In the genomic region with DNA sequence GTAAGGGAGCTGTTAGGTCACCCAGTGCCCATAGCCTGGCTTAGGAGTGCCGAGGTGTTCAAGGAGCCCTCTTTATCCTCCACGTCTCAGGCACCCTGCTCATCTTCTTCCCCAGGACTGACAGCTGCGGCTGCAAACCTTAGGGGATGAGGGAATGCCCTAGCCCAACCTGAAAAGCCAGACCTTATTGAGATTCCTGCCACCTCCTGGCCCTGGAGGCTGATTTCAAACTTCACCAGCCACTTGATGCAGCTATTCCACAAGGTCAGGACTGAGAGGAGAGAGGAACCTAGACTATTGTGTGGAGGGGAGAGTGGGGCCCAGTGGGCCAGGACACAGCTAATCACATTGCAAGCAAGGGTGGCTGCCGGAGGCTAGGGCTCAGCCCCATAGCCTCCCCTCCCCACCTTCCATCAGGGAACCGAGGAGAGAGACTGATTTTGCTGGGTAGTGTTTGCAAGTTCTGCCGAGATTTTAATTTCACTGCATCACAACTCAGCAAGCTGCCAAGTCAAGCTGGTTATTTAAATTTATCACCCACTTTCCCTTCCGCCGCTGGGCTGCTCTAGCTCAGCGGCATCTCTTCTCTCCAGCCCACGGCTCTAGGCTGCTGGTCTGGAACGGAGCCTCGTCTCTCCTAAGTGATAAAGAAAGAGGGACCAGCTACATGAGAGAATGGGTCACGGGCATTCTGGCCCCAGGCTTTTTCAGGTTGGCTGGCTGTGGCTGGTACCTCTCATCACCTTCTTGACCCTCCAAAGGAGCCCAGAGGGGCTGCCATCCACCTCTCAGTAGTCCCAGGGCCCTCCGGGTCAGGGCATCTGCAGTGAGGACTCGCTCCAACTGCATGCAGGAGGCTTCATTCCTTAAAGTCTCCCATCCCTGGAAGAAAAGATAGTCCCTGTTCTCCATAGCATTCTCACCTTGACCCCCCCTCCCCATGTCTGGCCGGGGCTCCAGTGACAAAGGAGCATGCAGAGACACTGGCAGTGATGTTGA, we compare ENCODE assay signal across 12 cellular contexts.
A peak's percentile ranks its signal among the peaks of the same experiment; 100 is the strongest.
DNase-seq lines count a peak whose midpoint lies in the region; ATAC-seq, FAIRE-seq and TF ChIP-seq lines count a peak whose summit lies in the region.
"Had no signal": no experiment of that assay in that cellular context is flagged by ENCODE, and none has a peak within 500 bp of the region (broad histone marks: within the 10 kb centered on the region; RNA-seq: fewer than 3 reads in every experiment).

No MANE protein-coding gene starts in this region.

- H3K4me1 ChIP-seq in kidney (ENCODE audit: control insufficient read depth in 1 of 2, insufficient read depth in 1 of 2, low read depth in 1 of 2, low read length in 2 of 2) = no peaks in the 10 kb centered on the region
- H3K4me1 ChIP-seq in mammary epithelial cell (ENCODE audit: insufficient read depth, low read length) = no peaks in the 10 kb centered on the region
- H3K4me1 ChIP-seq: A549, Caco-2 had no signal

- no peak for FAIRE-seq in kidney (lab: Jason Lieb, UNC)
- FAIRE-seq: A549 had no signal

- no peak overlapping the region for H3K4me2 ChIP-seq in mammary epithelial cell (ENCODE audit: insufficient read depth, low read depth, low read length)
- H3K4me2 ChIP-seq: A549 had no signal

- H3K9ac ChIP-seq in kidney (ENCODE audit: low read length in 2 of 2) (no peak overlapping the region), mammary epithelial cell (ENCODE audit: insufficient read depth, low read length) (no peak overlapping the region)

- no TSS peak for BruUV-seq in mammary epithelial cell (replicated peaks; lab: Mats Ljungman, UMichigan)

- H3K4me3 ChIP-seq in kidney (ENCODE audit: low read length in 2 of 2) = no peak overlapping the region
- H3K4me3 ChIP-seq in mammary epithelial cell (replicated peaks in 1 of 3; ENCODE audit: insufficient read depth in 1 of 3, low read depth in 2 of 3, low read length in 3 of 3) = no peak overlapping the region
- H3K4me3 ChIP-seq: A549 had no signal

- dilution Hi-C loops in mammary epithelial cell (cut with HindIII; ENCODE audit: low sequenced_read_pairs) = no loop called here

- peaks cover 2% of the 10 kb centered on the region for H3K36me3 Mint-ChIP-seq in T-helper 17 cell (ENCODE audit: low read depth)
- H3K36me3 Mint-ChIP-seq: CD14-positive monocyte; CD8-positive, alpha-beta memory T cell had no signal

- no peak for DNase-seq in T-helper 17 cell
- peak; percentile 19 for DNase-seq in kidney
- DNase-seq in posterior vena cava (ENCODE audit: low spot score) = peak; percentile 65
- no peak for DNase-seq in mammary epithelial cell
- DNase-seq in CD1c-positive myeloid dendritic cell (ENCODE audit: extremely low spot score) = no peak
- DNase-seq: Caco-2, GOT3, H9 had no signal

- H3K4me3 Mint-ChIP-seq in T-helper 17 cell = no peak overlapping the region
- H3K4me3 Mint-ChIP-seq: CD14-positive monocyte; CD8-positive, alpha-beta memory T cell; H9 had no signal

- peaks cover 3% of the 10 kb centered on the region for H3K27me3 ChIP-seq in mammary epithelial cell (ENCODE audit: insufficient read depth, low read length)

- no peak overlapping the region for H2AFZ ChIP-seq in mammary epithelial cell (ENCODE audit: low read depth, low read length)

- peaks cover 8 to 12% of the 10 kb centered on the region in 2 donors for H3K36me3 ChIP-seq in kidney (ENCODE audit: control insufficient read depth in 1 of 2, insufficient read depth in 2 of 2, low read length in 2 of 2)
- no peaks in the 10 kb centered on the region for H3K36me3 ChIP-seq in mammary epithelial cell (ENCODE audit: insufficient read depth, low read length)

- peaks cover 87% of the 10 kb centered on the region for H3K27me3 Mint-ChIP-seq in T-helper 17 cell

- H3K27ac Mint-ChIP-seq in T-helper 17 cell = peak overlapping the region; percentile 16
- H3K27ac Mint-ChIP-seq: CD8-positive, alpha-beta memory T cell had no signal

- H3K9me3 ChIP-seq in T-helper 17 cell (ENCODE audit: control insufficient read depth, low read length, poor library complexity, severe bottlenecking) (no peaks in the 10 kb centered on the region), kidney (ENCODE audit: control insufficient read depth in 1 of 2, low read length in 2 of 2) (no peaks in the 10 kb centered on the region), mammary epithelial cell (replicated peaks; ENCODE audit: insufficient read depth, low read length) (no peaks in the 10 kb centered on the region)
- H3K9me3 ChIP-seq: A549, Caco-2 had no signal

- peaks cover 4% of the 10 kb centered on the region for H3K4me1 Mint-ChIP-seq in T-helper 17 cell
- H3K4me1 Mint-ChIP-seq: CD14-positive monocyte; CD8-positive, alpha-beta memory T cell had no signal

- in situ Hi-C loops in mammary epithelial cell (cut with MboI; ENCODE audit: low sequenced_read_pairs in 2 of 2) = no loop called here

- intact Hi-C loops in kidney (cut with DNase I) (no loop called here), posterior vena cava (cut with DNase I) (no loop called here), mammary epithelial cell (cut with micrococcal nuclease) (no loop called here)

- no peak overlapping the region for H3K27ac ChIP-seq in kidney (ENCODE audit: low read depth in 2 of 2, low read length in 2 of 2)
- no peak overlapping the region for H3K27ac ChIP-seq in mammary epithelial cell (ENCODE audit: insufficient read depth, low read depth, low read length)
- H3K27ac ChIP-seq: A549 had no signal

- ATAC-seq in T-helper 17 cell (no peak), GM21526 (IDR thresholded peaks at IDR 0.05; ENCODE audit: low FRiP score, unreplicated experiment) (no peak)

- no peaks in the 10 kb centered on the region for H4K20me1 ChIP-seq in mammary epithelial cell (ENCODE audit: insufficient read depth, low read length)

- CTCF ChIA-PET in mammary epithelial cell (lab: Charles Lee; ENCODE audit: low non-redundant PET) = no interaction called here

- H3K79me2 ChIP-seq in mammary epithelial cell (ENCODE audit: insufficient read depth, low read length) = no peaks in the 10 kb centered on the region

- TF ChIP-seq CTCF in kidney (IDR thresholded peaks at IDR 0.05; ENCODE audit: borderline replicate concordance, extremely low read depth, insufficient read depth) = no peak
- no peak for TF ChIP-seq CTCF in mammary epithelial cell (conservative IDR thresholded peaks at IDR 0.05 in 1 of 2, IDR thresholded peaks at IDR 0.05 in 1 of 2; ENCODE audit: extremely low read depth in 1 of 2, insufficient read depth in 1 of 2, low read depth in 1 of 2, low read length in 2 of 2)

- WGBS in mammary epithelial cell (ENCODE audit: low coverage, missing lambda C conversion rate) = 67% methylated on average over 11 of the region's 16 CpGs

Comparison
In these comparisons a context has a peak if more than half of its experiments do, and no peak if none do; other contexts are left out.
1. DNase-seq: peak in kidney (single experiment) and posterior vena cava (single experiment); none in T-helper 17 cell (0 of 3), mammary epithelial cell (single experiment) and CD1c-positive myeloid dendritic cell (single experiment).